2 cellular contexts compared by ENCODE assay signal in genomic region chr6:136521430-136521829, GRCh38.
A peak's percentile ranks its signal among the peaks of the same experiment; 100 is the strongest.
TF ChIP-seq lines count a peak whose summit lies in the region.

No MANE protein-coding gene starts in this region.

TF ChIP-seq in K562, 482 proteins besides CTCF, POLR2A, EP300 and RAD21:
- TF ChIP-seq BHLHE40 (IDR thresholded peaks at IDR 0.05; ENCODE audit: low read length) = no peak
- no peak for TF ChIP-seq SMC3 (conservative IDR thresholded peaks at IDR 0.05; ENCODE audit: insufficient read depth, low read depth, low read length)
- TF ChIP-seq CEBPG (CRISPR knock-in tag; IDR thresholded peaks at IDR 0.05) = no peak
- TF ChIP-seq CEBPG (tag; conservative IDR thresholded peaks at IDR 0.05 in 1 of 2, IDR thresholded peaks at IDR 0.05 in 1 of 2) = peak; percentile 69 to 92
- TF ChIP-seq CEBPB (tag; IDR thresholded peaks at IDR 0.05) = peak; percentile 92

TF ChIP-seq in HepG2, 621 proteins besides CTCF, POLR2A, EP300 and RAD21:
- peak; percentile 39; the same call in 1 of the 2 replicates for TF ChIP-seq CEBPB (IDR thresholded peaks at IDR 0.05; ENCODE audit: borderline replicate concordance, low read depth, low read length)
- no peak for TF ChIP-seq ERF (CRISPR knock-in tag; IDR thresholded peaks at IDR 0.05)
